23 cellular contexts compared by ENCODE assay signal in the genomic region with DNA sequence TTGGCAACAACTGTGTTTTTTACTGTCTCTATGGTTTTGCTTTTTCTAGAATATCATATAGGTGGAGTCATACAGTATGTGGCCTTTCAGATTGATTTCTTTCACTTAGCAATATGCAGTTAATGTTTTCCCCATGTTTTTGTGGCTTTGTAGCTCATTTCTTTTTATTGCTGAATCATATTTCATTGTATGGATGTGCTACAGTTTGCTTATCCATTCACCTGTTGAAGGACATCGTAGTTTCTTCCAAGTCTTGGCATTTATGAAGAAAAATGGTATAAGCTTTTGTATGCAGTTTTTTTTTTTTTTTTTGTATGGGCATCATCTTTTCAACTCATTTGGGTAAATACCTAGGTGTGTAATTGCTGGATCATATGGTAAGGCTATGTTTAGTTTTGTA.
"Had no signal": no experiment of that assay in that cellular context is flagged by ENCODE, and none has a peak within 500 bp of the region (broad histone marks: within the 10 kb centered on the region; RNA-seq: fewer than 3 reads in every experiment).

No MANE protein-coding gene starts in this region.

- DNase-seq: stimulated activated CD4-positive, alpha-beta T cell treated with anti-CD3 and anti-CD28 coated beads, Interleukin-2, amount 100 ng/mL, for 48 hours; stimulated activated CD4-positive, alpha-beta T cell treated with anti-CD3 and anti-CD28 coated beads, Interleukin-4, amount 100 ng/mL, for 1 hour; stimulated activated CD4-positive, alpha-beta T cell treated with anti-CD3 and anti-CD28 coated beads, Interleukin-4, amount 100 ng/mL, for 24 hours; stimulated activated CD4-positive, alpha-beta T cell treated with anti-CD3 and anti-CD28 coated beads, Interleukin-4, amount 100 ng/mL, for 4 hours; stimulated activated CD8-positive, alpha-beta memory T cell treated with anti-CD3 and anti-CD28 coated beads, Interleukin-4, amount 100 ng/mL, for 48 hours; stimulated activated naive B cell treated with anti-CD40 and anti-IgM and Interleukin-4, amounts not matched to agents 10 μg/mL and 1 μg/mL and 100 μg/mL, for 72 hours; stimulated activated naive CD4-positive, alpha-beta T cell; stimulated activated naive CD4-positive, alpha-beta T cell treated with Interleukin-2 at 50 U/mL for 16 hours; stimulated activated naive CD8-positive, alpha-beta T cell treated with anti-CD3 and anti-CD28 coated beads, Interleukin-15, amount 100 ng/mL, for 72 hours; stimulated activated naive CD8-positive, alpha-beta T cell treated with anti-CD3 and anti-CD28 coated beads, Interleukin-15, Interleukin-2, amounts not matched to agents 100 U/mL and 50 U/mL, for 24 hours; stomach; testis; thyroid gland; tibial artery; transverse colon; upper lobe of left lung; upper lobe of right lung; uterus had no signal

- H3K4me3 ChIP-seq: stomach, suprapubic skin, testis, thoracic aorta, thyroid gland, tibial artery, tibial nerve, transverse colon, upper lobe of left lung, upper lobe of right lung, uterus, vagina had no signal

- H3K27ac ChIP-seq: stomach, suprapubic skin, testis, thoracic aorta, thyroid gland, tibial artery, tibial nerve, transverse colon, upper lobe of left lung, upper lobe of right lung, uterus, vagina had no signal

- H3K27me3 ChIP-seq: stomach, suprapubic skin, testis, thyroid gland, tibial artery, tibial nerve, transverse colon, upper lobe of left lung, upper lobe of right lung, uterus, vagina had no signal

- H3K36me3 ChIP-seq: stomach, suprapubic skin, thoracic aorta, thyroid gland, tibial artery, tibial nerve, transverse colon, upper lobe of left lung, upper lobe of right lung, uterus, vagina had no signal

- FAIRE-seq: urothelium cell line had no signal

- H3K4me1 ChIP-seq: stomach, suprapubic skin, testis, thyroid gland, tibial artery, tibial nerve, transverse colon, upper lobe of left lung, upper lobe of right lung, uterus, vagina had no signal

- H3K9me3 ChIP-seq: suprapubic skin, testis, thoracic aorta, thyroid gland, transverse colon, upper lobe of right lung, uterus, vagina had no signal
